In genomic region chr4:69322055-69322454, GRCh38 we compare ENCODE assay signal across 14 cellular contexts. TPM values are rescaled to one million over a fixed set of nuclear protein-coding genes. Genes with fewer than 3 reads are reported as not detected.
DNase-seq lines count a peak whose midpoint lies in the region; FAIRE-seq and TF ChIP-seq lines count a peak whose summit lies in the region.
"Had no signal": no experiment of that assay in that cellular context is flagged by ENCODE, and none has a peak within 500 bp of the region (broad histone marks: within the 10 kb centered on the region; RNA-seq: fewer than 3 reads in every experiment).

No MANE protein-coding gene starts in this region.

- no peak for TF ChIP-seq EP300 in SK-N-SH (IDR thresholded peaks at IDR 0.05; ENCODE audit: borderline replicate concordance in 1 of 2, low read depth in 1 of 2, low read length in 1 of 2)

- no peak for TF ChIP-seq POLR2A in H54 (IDR thresholded peaks at IDR 0.05; ENCODE audit: low read depth, low read length)

- no peak overlapping the region for H3K27ac ChIP-seq in SK-N-SH (ENCODE audit: low read depth in 2 of 2, low read length in 1 of 2)
- no peak overlapping the region for H3K27ac ChIP-seq in epithelial cell of prostate
- H3K27ac ChIP-seq in smooth muscle cell (ENCODE audit: low read depth): peak overlapping the region; percentile 68

- H3K9me3 ChIP-seq in SK-N-SH (no peaks in the 10 kb centered on the region), smooth muscle cell (replicated peaks; ENCODE audit: low read depth) (no peaks in the 10 kb centered on the region)

- H3K4me1 ChIP-seq in SK-N-SH (ENCODE audit: control insufficient read depth in 1 of 2, insufficient read depth in 2 of 2, low read depth in 1 of 2, low read length in 1 of 2) (peaks cover 0 to 4% of the 10 kb centered on the region in 2 experiments; a peak in 1 of 4 replicates), smooth muscle cell (ENCODE audit: low read depth) (peaks cover 4% of the 10 kb centered on the region)

- H4K20me1 ChIP-seq in SK-N-SH (ENCODE audit: insufficient read depth) (no peaks in the 10 kb centered on the region), smooth muscle cell (ENCODE audit: low read depth) (no peaks in the 10 kb centered on the region)

- H3K4me3 ChIP-seq in SK-N-SH (ENCODE audit: low read depth in 2 of 2, low read length in 1 of 2): no peak overlapping the region
- H3K4me3 ChIP-seq in smooth muscle cell: no peak overlapping the region

- no peak for FAIRE-seq in H54 (lab: Jason Lieb, UNC)
- FAIRE-seq: A204.1 had no signal

- H3K27me3 ChIP-seq in SK-N-SH (ENCODE audit: insufficient read depth) (no peaks in the 10 kb centered on the region), smooth muscle cell (ENCODE audit: low read depth) (no peaks in the 10 kb centered on the region)

- no peaks in the 10 kb centered on the region for H3K9me2 ChIP-seq in SK-N-SH

- no peaks in the 10 kb centered on the region for H3K36me3 ChIP-seq in SK-N-SH (replicated peaks in 1 of 2; ENCODE audit: control insufficient read depth in 1 of 2, insufficient read depth in 2 of 2, low read length in 1 of 2)
- no peaks in the 10 kb centered on the region for H3K36me3 ChIP-seq in smooth muscle cell (ENCODE audit: low read depth)

- TF ChIP-seq CTCF in SK-N-SH (IDR thresholded peaks at IDR 0.05): no peak
- TF ChIP-seq CTCF in smooth muscle cell (IDR thresholded peaks at IDR 0.05; ENCODE audit: borderline replicate concordance, insufficient read depth, poor library complexity, severe bottlenecking): no peak

- WGBS in SK-N-SH (ENCODE audit: low lambda C conversion rate): 5% methylated on average over 2 of the region's 2 CpGs
- 44% methylated on average over 2 of the region's 2 CpGs for WGBS in smooth muscle cell (ENCODE audit: low lambda C conversion rate)

- POLR2A ChIA-PET in SK-N-SH (lab: Yijun Ruan, JAX): no interaction called here

- no peak overlapping the region for H2AFZ ChIP-seq in SK-N-SH (ENCODE audit: low read depth)
- no peak overlapping the region for H2AFZ ChIP-seq in smooth muscle cell (ENCODE audit: low read depth)

- no peak overlapping the region for H3K9ac ChIP-seq in SK-N-SH
- H3K9ac ChIP-seq in smooth muscle cell (ENCODE audit: low read depth): peak overlapping the region; percentile 43

- H3F3A ChIP-seq in SK-N-SH (replicated peaks; ENCODE audit: insufficient read depth): no peaks in the 10 kb centered on the region
- no peaks in the 10 kb centered on the region for H3F3A ChIP-seq in smooth muscle cell (ENCODE audit: low read depth)

- H3K79me2 ChIP-seq in SK-N-SH (ENCODE audit: insufficient read depth): no peaks in the 10 kb centered on the region
- no peaks in the 10 kb centered on the region for H3K79me2 ChIP-seq in smooth muscle cell (ENCODE audit: low read depth)

- H3K4me2 ChIP-seq in SK-N-SH (peak overlapping the region; percentile 31; the same call in 1 of the 2 replicates), smooth muscle cell (peak overlapping the region; percentile 74)

- no peak for TF ChIP-seq RAD21 in SK-N-SH (IDR thresholded peaks at IDR 0.05; ENCODE audit: low read length)

- DNase-seq in NCI-H1105 treated with DMSO at 0.1 percent for 48 hours (lab: John Stamatoyannopoulos, UW) (peak; percentile 42), NCI-H1105 (lab: John Stamatoyannopoulos, UW) (no peak), SK-N-SH (no peak), epithelial cell of prostate (ENCODE audit: low read depth, low spot score) (peak; percentile 14), smooth muscle cell (lab: John Stamatoyannopoulos, UW; ENCODE audit: unreplicated experiment) (no peak), NCI-H1417 (lab: John Stamatoyannopoulos, UW) (no peak), H54 (ENCODE audit: insufficient read length, low spot score) (no peak)
- DNase-seq in stimulated activated CD4-positive, alpha-beta T cell treated with anti-CD3 and anti-CD28 coated beads, Interleukin-12 subunit alpha, Interleukin-12 subunit beta, amount 100 ng/mL, for 4 hours: no peak
- DNase-seq: activated naive CD8-positive, alpha-beta T cell treated with anti-CD3 and anti-CD28 coated beads for 36 hours; CD4-positive, alpha-beta memory T cell; nucleus accumbens; substantia nigra had no signal

- CTCF ChIA-PET in SK-N-SH (lab: Yijun Ruan, JAX): no interaction called here

TF ChIP-seq in SK-N-SH, 30 proteins besides CTCF, POLR2A, EP300 and RAD21:
- TF ChIP-seq FOSL2 (IDR thresholded peaks at IDR 0.05; ENCODE audit: borderline replicate concordance, low read depth) (0 out of 2 replicates have a peak, but pooled peaks have one; percentile 6), RFX5 (IDR thresholded peaks at IDR 0.05; ENCODE audit: low read length) (no peak)

RNA-seq across cellular contexts. Expression of gene UGT2B28, which starts 41.8 kb away (rescaled TPM):
- polyA plus RNA-seq in SK-N-SH (2012; rRNA removed): not detected in 2 replicates
- not detected in 2 replicates for polyA plus RNA-seq in SK-N-SH (2012; cell fraction: cytosol; rRNA removed)
- not detected in 2 replicates for polyA plus RNA-seq in SK-N-SH (2012; cell fraction: nucleus; rRNA removed)
- not detected in 2 replicates for total RNA-seq in smooth muscle cell
- not detected in 2 replicates for polyA plus RNA-seq in smooth muscle cell
- total RNA-seq: activated naive CD8-positive, alpha-beta T cell treated with anti-CD3 and anti-CD28 coated beads for 36 hours; CD4-positive, alpha-beta memory T cell; lung microvascular endothelial cell had no signal
- polyA plus RNA-seq: CD4-positive, alpha-beta memory T cell had no signal

Comparison
In these comparisons a context has a peak if more than half of its experiments do, and no peak if none do; other contexts are left out.
1. DNase-seq: peak in NCI-H1105 treated with DMSO at 0.1 percent for 48 hours (single experiment) and epithelial cell of prostate (single experiment); none in NCI-H1105 (single experiment), SK-N-SH (single experiment), smooth muscle cell (single experiment), NCI-H1417 (0 of 3), stimulated activated CD4-positive, alpha-beta T cell treated with anti-CD3 and anti-CD28 coated beads, Interleukin-12 subunit alpha, Interleukin-12 subunit beta, amount 100 ng/mL, for 4 hours (single experiment) and H54 (single experiment).